In genomic region chr4:183698909-183699308, GRCh38 we compare ENCODE assay signal across 18 cellular contexts. TPM values are rescaled to one million over a fixed set of nuclear protein-coding genes. Genes with fewer than 3 reads are reported as not detected.
DNase-seq lines count a peak whose midpoint lies in the region; ATAC-seq and TF ChIP-seq lines count a peak whose summit lies in the region.
"Had no signal": no experiment of that assay in that cellular context is flagged by ENCODE, and none has a peak within 500 bp of the region (broad histone marks: within the 10 kb centered on the region; RNA-seq: fewer than 3 reads in every experiment).

No MANE protein-coding gene starts in this region.

- no peaks in the 10 kb centered on the region for H3K27me3 Mint-ChIP-seq in CD4-positive, CD25-positive, alpha-beta regulatory T cell
- H3K27me3 Mint-ChIP-seq in T-helper 17 cell = no peaks in the 10 kb centered on the region

- peaks cover 92% of the 10 kb centered on the region for H3K36me3 ChIP-seq in CD4-positive, CD25-positive, alpha-beta regulatory T cell (ENCODE audit: control insufficient read depth, insufficient read depth, low read length)
- H3K36me3 ChIP-seq in right lobe of liver = peaks cover 0 to 63% (median 22%) of the 10 kb centered on the region in 4 donors

- no peaks in the 10 kb centered on the region for H3K4me1 ChIP-seq in CD4-positive, CD25-positive, alpha-beta regulatory T cell (ENCODE audit: control insufficient read depth, insufficient read depth, low read length, poor library complexity, severe bottlenecking)
- peaks cover 0 to 20% (median 8%) of the 10 kb centered on the region in 4 donors for H3K4me1 ChIP-seq in right lobe of liver
- H3K4me1 ChIP-seq: A549, Caco-2 had no signal

- intact Hi-C loops in right lobe of liver (cut with DNase I) = no loop called here

- H3K27ac ChIP-seq in CD4-positive, CD25-positive, alpha-beta regulatory T cell (ENCODE audit: insufficient read depth, low read length, poor library complexity, severe bottlenecking) = no peak overlapping the region
- H3K27ac ChIP-seq in right lobe of liver = no peak overlapping the region
- H3K27ac ChIP-seq: A549, GM23248 had no signal

- no peak overlapping the region for H3K4me3 ChIP-seq in CD4-positive, CD25-positive, alpha-beta regulatory T cell (ENCODE audit: low read depth, low read length)
- H3K4me3 ChIP-seq in right lobe of liver = no peak overlapping the region
- H3K4me3 ChIP-seq: A549, GM23248 had no signal

- TF ChIP-seq POLR2A in right lobe of liver (IDR thresholded peaks at IDR 0.05) = no peak

- no peak for TF ChIP-seq CTCF in right lobe of liver (IDR thresholded peaks at IDR 0.05)

- no peak for DNase-seq in CD4-positive, CD25-positive, alpha-beta regulatory T cell
- DNase-seq in T-helper 17 cell (no peak), left lobe of liver (ENCODE audit: low spot score) (no peak), right lobe of liver (peak in 1 of 3 donors; percentile 54), NCI-H2196 treated with DMSO at 0.1 percent for 48 hours (lab: John Stamatoyannopoulos, UW; ENCODE audit: unreplicated experiment) (no peak), NCI-H1694 (lab: John Stamatoyannopoulos, UW) (no peak)
- DNase-seq: 8988T; ACHN; C1 segment of cervical spinal cord; Caco-2; CD8-positive, alpha-beta T cell; DMS153; DND-41; GM23248; H7; HCEC 1CT had no signal

- no peaks in the 10 kb centered on the region for H3K9me3 ChIP-seq in CD4-positive, CD25-positive, alpha-beta regulatory T cell (ENCODE audit: control insufficient read depth in 2 of 2, low read length in 2 of 2)
- no peaks in the 10 kb centered on the region for H3K9me3 ChIP-seq in T-helper 17 cell (ENCODE audit: control insufficient read depth, low read length, poor library complexity, severe bottlenecking)
- no peaks in the 10 kb centered on the region for H3K9me3 ChIP-seq in right lobe of liver
- H3K9me3 ChIP-seq: A549, Caco-2 had no signal

- peaks cover 64% of the 10 kb centered on the region for H3K36me3 Mint-ChIP-seq in CD4-positive, CD25-positive, alpha-beta regulatory T cell
- peaks cover 18% of the 10 kb centered on the region for H3K36me3 Mint-ChIP-seq in T-helper 17 cell (ENCODE audit: low read depth)

- no peaks in the 10 kb centered on the region for H3K9me3 Mint-ChIP-seq in CD4-positive, CD25-positive, alpha-beta regulatory T cell
- H3K9me3 Mint-ChIP-seq: CD8-positive, alpha-beta T cell had no signal

- no peak for ATAC-seq in CD4-positive, CD25-positive, alpha-beta regulatory T cell (ENCODE audit: low read depth in 2 of 2)
- ATAC-seq in T-helper 17 cell = no peak
- peak; percentile 85 for ATAC-seq in left lobe of liver
- peak; percentile 66 to 85 (median 82) for ATAC-seq in right lobe of liver
- ATAC-seq in HG03354 (IDR thresholded peaks at IDR 0.05; ENCODE audit: poor library complexity, severe bottlenecking, unreplicated experiment) = no peak
- ATAC-seq: A549; CD8-positive, alpha-beta T cell had no signal

- H3K27me3 ChIP-seq in CD4-positive, CD25-positive, alpha-beta regulatory T cell (ENCODE audit: control insufficient read depth, insufficient read depth, low read length) = no peaks in the 10 kb centered on the region
- H3K27me3 ChIP-seq in right lobe of liver = no peaks in the 10 kb centered on the region

- H3K27ac Mint-ChIP-seq in CD4-positive, CD25-positive, alpha-beta regulatory T cell = peak overlapping the region; percentile 12 to 61 (median 21)
- H3K27ac Mint-ChIP-seq in T-helper 17 cell = peak overlapping the region; percentile 47
- H3K27ac Mint-ChIP-seq: CD8-positive, alpha-beta T cell had no signal

- H3K4me3 Mint-ChIP-seq in CD4-positive, CD25-positive, alpha-beta regulatory T cell = no peak overlapping the region
- H3K4me3 Mint-ChIP-seq in T-helper 17 cell = no peak overlapping the region
- H3K4me3 Mint-ChIP-seq: CD8-positive, alpha-beta T cell had no signal

- peaks cover 0 to 5% (median 4%) of the 10 kb centered on the region in 4 donors for H3K4me1 Mint-ChIP-seq in CD4-positive, CD25-positive, alpha-beta regulatory T cell
- peaks cover 13% of the 10 kb centered on the region for H3K4me1 Mint-ChIP-seq in T-helper 17 cell

RNA-seq across cellular contexts. Expression of gene TRAPPC11, which starts 39.8 kb away (rescaled TPM):
- 33.4 TPM for total RNA-seq in CD4-positive, CD25-positive, alpha-beta regulatory T cell
- polyA plus RNA-seq in CD4-positive, CD25-positive, alpha-beta regulatory T cell = 10 to 100 TPM; 18.4 to 22.8 (median 21.4) TPM
- total RNA-seq in T-helper 17 cell = 10 to 100 TPM; 24.7 to 27.3 TPM
- total RNA-seq in left lobe of liver = 15.6 TPM
- total RNA-seq in right lobe of liver = 10 to 100 TPM; 14.3 to 30.8 (median 16.0) TPM

RNA-seq across cellular contexts. Expression of gene RWDD4, which starts 39.9 kb away (rescaled TPM):
- 9.9 TPM for total RNA-seq in CD4-positive, CD25-positive, alpha-beta regulatory T cell
- polyA plus RNA-seq in CD4-positive, CD25-positive, alpha-beta regulatory T cell = 10 to 100 TPM; 15.6 to 26.6 (median 19.7) TPM
- total RNA-seq in T-helper 17 cell (10 to 100 TPM in 1 of 2 donors, 1 to 10 TPM in 1; 9.2 to 18.2 TPM), left lobe of liver (7.9 TPM), right lobe of liver (10 to 100 TPM in 1 of 6 experiments, 1 to 10 TPM in 5; 8.4 to 10.4 (median 8.5) TPM)

Comparison
In these comparisons a context has a peak if more than half of its experiments do, and no peak if none do; other contexts are left out.
1. ATAC-seq: peak in left lobe of liver (single experiment) and right lobe of liver (4 of 4); none in CD4-positive, CD25-positive, alpha-beta regulatory T cell (0 of 2), T-helper 17 cell (single experiment) and HG03354 (single experiment).